In the genomic region with DNA sequence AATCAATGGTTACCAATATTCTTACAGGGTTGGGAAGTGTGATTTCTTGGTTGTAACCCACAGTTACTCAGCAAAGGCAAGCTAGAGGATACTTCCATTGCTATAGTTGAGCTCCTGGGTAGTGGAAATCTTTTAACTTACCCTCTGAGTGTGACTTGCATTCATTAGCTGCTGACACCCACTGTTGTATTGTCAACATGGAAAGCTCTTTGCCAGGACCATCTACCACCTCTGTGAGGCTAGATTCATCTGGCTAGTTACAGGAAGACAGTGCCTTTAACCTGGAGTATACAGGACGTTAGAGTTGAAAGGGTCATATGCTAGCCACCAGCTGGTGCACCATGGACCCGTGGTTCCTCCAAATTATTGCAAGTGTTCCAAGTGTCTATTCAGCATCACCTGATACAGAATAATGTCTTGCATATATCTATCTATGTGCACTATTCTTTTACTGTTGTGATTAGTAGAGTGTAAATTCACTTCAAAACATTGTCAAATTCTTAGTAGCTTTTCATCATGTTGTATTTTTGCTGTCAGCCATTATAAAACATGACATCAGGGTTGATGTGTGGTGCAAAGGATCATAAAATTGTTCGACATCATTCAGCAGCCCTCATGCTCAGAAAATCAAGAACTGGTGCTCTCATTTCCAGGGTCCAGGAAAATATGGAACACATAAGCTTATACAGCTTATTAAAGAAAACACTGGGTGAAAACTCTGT, we compare ENCODE assay signal across 28 cellular contexts.
"Had no signal": no experiment of that assay in that cellular context is flagged by ENCODE, and none has a peak within 500 bp of the region (broad histone marks: within the 10 kb centered on the region; RNA-seq: fewer than 3 reads in every experiment).

No MANE protein-coding gene starts in this region.

- H3K4me3 ChIP-seq: dorsolateral prefrontal cortex, esophagus muscularis mucosa, gastrocnemius medialis, heart right ventricle, left ventricle myocardium inferior, lower lobe of right lung, psoas muscle, right lobe of liver, suprapubic skin, thyroid gland, upper lobe of left lung, uterus had no signal

- H3K79me2 ChIP-seq: parathyroid adenoma had no signal

- H3K9ac ChIP-seq: parathyroid adenoma had no signal

- H2AFZ ChIP-seq: parathyroid adenoma had no signal

- FAIRE-seq: endometrium, kidney had no signal

- H3K27ac ChIP-seq: dorsolateral prefrontal cortex, epithelial cell of prostate, esophagus muscularis mucosa, gastrocnemius medialis, heart right ventricle, left ventricle myocardium inferior, lower lobe of right lung, parathyroid adenoma, psoas muscle, right lobe of liver, suprapubic skin, thyroid gland, upper lobe of left lung, uterus had no signal

- H3K9me3 ChIP-seq: esophagus muscularis mucosa, gastrocnemius medialis, heart right ventricle, left ventricle myocardium inferior, lower lobe of right lung, psoas muscle, right lobe of liver, suprapubic skin, thyroid gland, upper lobe of left lung, uterus had no signal

- DNase-seq: cortex of kidney; dorsolateral prefrontal cortex; effector CD8-positive, alpha-beta T cell; gastrocnemius medialis; heart right ventricle; hypothalamus; kidney; left cardiac atrium; left ventricle myocardium inferior; lower lobe of right lung; mesenchymal stem cell; midbrain; psoas muscle; retina; right lobe of liver; stimulated activated CD4-positive, alpha-beta T cell treated with anti-CD3 and anti-CD28 coated beads, Interleukin-4, amount 100 ng/mL, for 1 hour; stimulated activated CD8-positive, alpha-beta memory T cell treated with anti-CD3 and anti-CD28 coated beads, Interleukin-4, amount 100 ng/mL, for 48 hours; stimulated activated naive CD8-positive, alpha-beta T cell treated with anti-CD3 and anti-CD28 coated beads, Interleukin-15, Interleukin-2, amounts not matched to agents 100 U/mL and 50 U/mL, for 24 hours; thyroid gland; upper lobe of left lung; uterus had no signal

- H3K36me3 ChIP-seq: esophagus muscularis mucosa, gastrocnemius medialis, heart right ventricle, left ventricle myocardium inferior, lower lobe of right lung, right lobe of liver, suprapubic skin, thyroid gland, upper lobe of left lung, uterus had no signal

- ATAC-seq: gastrocnemius medialis; heart right ventricle; left cardiac atrium; lower lobe of right lung; natural killer cell treated with Interleukin-12 subunit alpha and Interleukin-12 subunit beta and Interleukin-15 and Interleukin-18, amount 100 ng/mL, for 72 hours; psoas muscle; right lobe of liver; stimulated activated effector memory CD8-positive, alpha-beta T cell treated with anti-CD3 and anti-CD28 coated beads, Interleukin-12 subunit alpha, Interleukin-12 subunit beta, amount 100 ng/mL, for 72 hours; stimulated activated naive CD8-positive, alpha-beta T cell treated with anti-CD3 and anti-CD28 coated beads, Interleukin-15, Interleukin-2, amounts not matched to agents 100 U/mL and 50 U/mL, for 24 hours had no signal

- H3K4me1 ChIP-seq: esophagus muscularis mucosa, gastrocnemius medialis, heart right ventricle, left ventricle myocardium inferior, lower lobe of right lung, parathyroid adenoma, psoas muscle, right lobe of liver, suprapubic skin, thyroid gland, upper lobe of left lung, uterus had no signal

- H3K27me3 ChIP-seq: dorsolateral prefrontal cortex, esophagus muscularis mucosa, gastrocnemius medialis, heart right ventricle, right lobe of liver, suprapubic skin, thyroid gland, upper lobe of left lung, uterus had no signal
